Comparison of ENCODE assay signal across 19 cellular contexts in the genomic region with DNA sequence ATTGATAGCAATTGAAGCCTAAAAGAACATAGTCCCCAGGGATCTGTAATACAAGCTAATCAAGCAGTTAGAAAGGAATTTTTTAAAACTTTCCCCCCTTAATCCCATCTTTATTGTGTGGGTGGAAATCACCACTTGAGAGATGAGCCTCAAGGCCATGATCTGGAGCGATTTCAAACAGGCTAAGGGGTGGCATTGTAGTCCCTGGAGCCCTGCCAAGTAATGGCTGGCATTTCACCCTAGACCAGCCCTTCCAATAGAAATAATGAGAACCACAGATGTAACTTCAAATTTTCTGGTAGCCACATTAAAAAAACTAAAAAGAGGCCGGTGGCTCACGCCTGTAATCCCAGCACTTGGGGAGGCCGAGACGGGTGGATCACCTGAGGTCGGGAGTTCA. TPM values are rescaled to one million over a fixed set of nuclear protein-coding genes. Genes with fewer than 3 reads are reported as not detected.
A peak's percentile ranks its signal among the peaks of the same experiment; 100 is the strongest.
DNase-seq lines count a peak whose midpoint lies in the region; ATAC-seq and TF ChIP-seq lines count a peak whose summit lies in the region.
"Had no signal": no experiment of that assay in that cellular context is flagged by ENCODE, and none has a peak within 500 bp of the region (broad histone marks: within the 10 kb centered on the region; RNA-seq: fewer than 3 reads in every experiment).

No MANE protein-coding gene starts in this region.

- H3K4me3 Mint-ChIP-seq in activated T-cell treated with anti-CD3 and anti-CD28 coated beads, Interleukin-2, amount 50 U/mL, for 72 hours = no peak overlapping the region
- H3K4me3 Mint-ChIP-seq in CD8-positive, alpha-beta memory T cell = no peak overlapping the region
- H3K4me3 Mint-ChIP-seq: T-cell had no signal

- H3K36me3 Mint-ChIP-seq in activated T-cell treated with anti-CD3 and anti-CD28 coated beads, Interleukin-2, amount 50 U/mL, for 72 hours (ENCODE audit: insufficient read depth in 2 of 2) = no peaks in the 10 kb centered on the region
- H3K36me3 Mint-ChIP-seq in CD8-positive, alpha-beta memory T cell = no peaks in the 10 kb centered on the region
- H3K36me3 Mint-ChIP-seq: T-cell had no signal

- H3K27me3 Mint-ChIP-seq in activated T-cell treated with anti-CD3 and anti-CD28 coated beads, Interleukin-2, amount 50 U/mL, for 72 hours (ENCODE audit: low read depth) = peaks cover 10% of the 10 kb centered on the region
- H3K27me3 Mint-ChIP-seq in CD8-positive, alpha-beta memory T cell = peaks cover 0 to 1% of the 10 kb centered on the region in 2 donors

- peaks cover 13% of the 10 kb centered on the region for H3K4me1 Mint-ChIP-seq in activated T-cell treated with anti-CD3 and anti-CD28 coated beads, Interleukin-2, amount 50 U/mL, for 72 hours (ENCODE audit: low read depth)
- H3K4me1 Mint-ChIP-seq in CD8-positive, alpha-beta memory T cell = peaks cover 2 to 17% (median 12%) of the 10 kb centered on the region in 3 donors

- H3K36me3 ChIP-seq in CD8-positive, alpha-beta memory T cell (ENCODE audit: insufficient read depth, low read length) = no peaks in the 10 kb centered on the region

- in situ Hi-C loops in G401 (cut with HindIII; ENCODE audit: low sequenced_read_pairs) = no loop called here
- in situ Hi-C loops in GM13976 (cut with MboI; ENCODE audit: low sequenced_read_pairs, unreplicated experiment) = no loop called here

- H3K27ac Mint-ChIP-seq in activated T-cell treated with anti-CD3 and anti-CD28 coated beads, Interleukin-2, amount 50 U/mL, for 72 hours = no peak overlapping the region
- H3K27ac Mint-ChIP-seq in CD8-positive, alpha-beta memory T cell = no peak overlapping the region
- H3K27ac Mint-ChIP-seq: T-cell had no signal

- H3K4me3 ChIP-seq in coronary artery = no peak overlapping the region
- no peak overlapping the region for H3K4me3 ChIP-seq in CD8-positive, alpha-beta memory T cell (ENCODE audit: low read length)

- no peak overlapping the region for H3K27ac ChIP-seq in coronary artery
- H3K27ac ChIP-seq in CD8-positive, alpha-beta memory T cell (ENCODE audit: low read depth, low read length) = no peak overlapping the region
- H3K27ac ChIP-seq: C4-2B had no signal

- no peaks in the 10 kb centered on the region for H3K4me1 ChIP-seq in CD8-positive, alpha-beta memory T cell (ENCODE audit: insufficient read depth, low read length)

- POLR2A ChIA-PET in CD8-positive, alpha-beta memory T cell (lab: Charles Lee) = interaction anchor here (0.6 kb wide), 1 partner anchor 8 kb away, joined by 3 read pairs; no protein-coding TSS in a partner anchor

- H3K27me3 ChIP-seq in CD8-positive, alpha-beta memory T cell (ENCODE audit: insufficient read depth, low read length, poor library complexity, severe bottlenecking) = no peaks in the 10 kb centered on the region

- TF ChIP-seq CTCF in coronary artery (IDR thresholded peaks at IDR 0.05) (no peak), GM13976 (IDR thresholded peaks at IDR 0.05; ENCODE audit: borderline replicate concordance, control extremely low read depth, extremely low read depth, insufficient read depth, missing control alignments) (no peak)

- DNase-seq in G401 (ENCODE audit: low spot score) = peak; percentile 6
- peak; percentile 26 for DNase-seq in NCI-H1048 (lab: John Stamatoyannopoulos, UW)
- peak; percentile 3 for DNase-seq in NCI-H345 treated with DMSO at 0.1 percent for 48 hours (lab: John Stamatoyannopoulos, UW; ENCODE audit: unreplicated experiment)
- DNase-seq in coronary artery (ENCODE audit: low spot score) = peak; percentile 35
- DNase-seq in activated T-cell treated with anti-CD3 and anti-CD28 coated beads, Interleukin-2, amount 50 U/mL, for 72 hours = no peak
- DNase-seq in C1 segment of cervical spinal cord (lab: John Stamatoyannopoulos, UW) = no peak
- no peak for DNase-seq in CD8-positive, alpha-beta memory T cell
- no peak for DNase-seq in GM13976 (ENCODE audit: low spot score)
- DNase-seq: EL, GOT3, NCI-H1436 treated with DMSO at 0.1 percent for 48 hours, NCI-H2081, NCI-H526, SHP77, T-cell, T-helper 9 cell had no signal

- no peak for ATAC-seq in activated T-cell treated with anti-CD3 and anti-CD28 coated beads, Interleukin-2, amount 50 U/mL, for 72 hours (replicated peaks in 1 of 2)
- ATAC-seq: HCT116, SK-N-SH treated with all-trans-retinoic acid at 6 μM for 48 hours, T-cell had no signal

- no peaks in the 10 kb centered on the region for H3K9me3 Mint-ChIP-seq in activated T-cell treated with anti-CD3 and anti-CD28 coated beads, Interleukin-2, amount 50 U/mL, for 72 hours
- no peaks in the 10 kb centered on the region for H3K9me3 Mint-ChIP-seq in CD8-positive, alpha-beta memory T cell
- H3K9me3 Mint-ChIP-seq: T-cell had no signal

- CTCF ChIA-PET in CD8-positive, alpha-beta memory T cell (lab: Charles Lee) = interaction anchor here (2.6 to 2.7 kb wide), 2 partner anchors 9 to 15 kb away, joined by 8 read pairs; no protein-coding TSS in a partner anchor

- H3K9me3 ChIP-seq in CD8-positive, alpha-beta memory T cell (ENCODE audit: low read length) = no peaks in the 10 kb centered on the region

RNA-seq across cellular contexts. Expression of gene PRDM1, which starts 46.9 kb away (rescaled TPM):
- total RNA-seq in G401 (2014; rRNA removed; shearing (Covaris generic)) = not detected in 2 replicates
- total RNA-seq in activated T-cell treated with anti-CD3 and anti-CD28 coated beads, Interleukin-2, amount 50 U/mL, for 72 hours = 100 to 1,000 TPM in 1 of 2 donors, 10 to 100 TPM in 1; 25.2 to 107 TPM
- 10 to 100 TPM; 88.2 to 90.7 TPM for total RNA-seq in CD8-positive, alpha-beta memory T cell
- 79.8 TPM for polyA plus RNA-seq in CD8-positive, alpha-beta memory T cell

Comparison
In these comparisons a context has a peak if more than half of its experiments do, and no peak if none do; other contexts are left out.
1. DNase-seq: peak in G401 (single experiment), NCI-H1048 (single experiment), NCI-H345 treated with DMSO at 0.1 percent for 48 hours (single experiment) and coronary artery (single experiment); none in activated T-cell treated with anti-CD3 and anti-CD28 coated beads, Interleukin-2, amount 50 U/mL, for 72 hours (0 of 2), C1 segment of cervical spinal cord (0 of 14), CD8-positive, alpha-beta memory T cell (0 of 5) and GM13976 (single experiment).
2. RNA of gene PRDM1, which starts 46.9 kb away (total RNA-seq): 25.2 to 107 TPM in activated T-cell treated with anti-CD3 and anti-CD28 coated beads, Interleukin-2, amount 50 U/mL, for 72 hours and 88.2 to 90.7 TPM in CD8-positive, alpha-beta memory T cell; not detected in G401; every median in the first group is over 10 times any median in the second.